ENCODE assay signal across 8 cellular contexts in genomic region chr16:66357523-66357928, GRCh38. TPM values are rescaled to one million over a fixed set of nuclear protein-coding genes. Genes with fewer than 3 reads are reported as not detected.
DNase-seq lines count a peak whose midpoint lies in the region; ATAC-seq, FAIRE-seq and TF ChIP-seq lines count a peak whose summit lies in the region.

No MANE protein-coding gene starts in this region.

- dilution Hi-C loops in endothelial cell of umbilical vein (cut with MboI; ENCODE audit: extremely low pct_ligation_motif_present, low sequenced_read_pairs), result no loop called here

- H3K36me3 Mint-ChIP-seq in activated T-cell treated with anti-CD3 and anti-CD28 coated beads, Interleukin-2, amount 50 U/mL, for 4 hours (ENCODE audit: insufficient read depth), result no peaks in the 10 kb centered on the region
- no peaks in the 10 kb centered on the region for H3K36me3 Mint-ChIP-seq in activated T-cell treated with anti-CD3 and anti-CD28 coated beads, Interleukin-2, amount 50 U/mL, for 24 hours (ENCODE audit: low read depth)

- no peak overlapping the region for H3K4me3 ChIP-seq in KMS-11 (IDR thresholded peaks at IDR 0.05; ENCODE audit: insufficient read depth, low read depth, low read length)
- H3K4me3 ChIP-seq in endothelial cell of umbilical vein (replicated peaks in 1 of 3; ENCODE audit: insufficient read depth in 1 of 3, low read depth in 1 of 3, low read length in 3 of 3), result no peak overlapping the region

- no peak overlapping the region for H3K4me3 Mint-ChIP-seq in activated T-cell treated with anti-CD3 and anti-CD28 coated beads, Interleukin-2, amount 50 U/mL, for 4 hours
- H3K4me3 Mint-ChIP-seq in activated T-cell treated with anti-CD3 and anti-CD28 coated beads, Interleukin-2, amount 50 U/mL, for 24 hours, result no peak overlapping the region

- H3K9ac ChIP-seq in KMS-11 (no peak overlapping the region), endothelial cell of umbilical vein (replicated peaks; ENCODE audit: extremely low read depth, insufficient read depth, low read length) (no peak overlapping the region)

- H3K27me3 Mint-ChIP-seq in activated T-cell treated with anti-CD3 and anti-CD28 coated beads, Interleukin-2, amount 50 U/mL, for 4 hours (ENCODE audit: low read depth), result peaks cover 35% of the 10 kb centered on the region
- peaks cover 82% of the 10 kb centered on the region for H3K27me3 Mint-ChIP-seq in activated T-cell treated with anti-CD3 and anti-CD28 coated beads, Interleukin-2, amount 50 U/mL, for 24 hours

- H3K36me3 ChIP-seq in KMS-11 (ENCODE audit: insufficient read depth) (no peaks in the 10 kb centered on the region), endothelial cell of umbilical vein (ENCODE audit: control insufficient read depth in 2 of 2, extremely low read depth in 1 of 2, insufficient read depth in 2 of 2, low read length in 2 of 2) (no peaks in the 10 kb centered on the region)

- POLR2A ChIA-PET in endothelial cell of umbilical vein (lab: Charles Lee), result interaction anchor here (0.9 to 3.4 kb wide), 3 partner anchors 9 to 18 kb away, joined by 3 to 53 read pairs (median 13); partner anchors contain the start of gene CDH5

- H3K27ac ChIP-seq in KMS-11 (no peak overlapping the region), endothelial cell of umbilical vein (ENCODE audit: insufficient read depth, low read depth, low read length) (peak overlapping the region; percentile 99)

- no TSS peak for BruUV-seq in endothelial cell of umbilical vein (replicated peaks; lab: Mats Ljungman, UMichigan)

- peak in 1 of 2 donors; percentile 47 for ATAC-seq in activated T-cell treated with anti-CD3 and anti-CD28 coated beads, Interleukin-2, amount 50 U/mL, for 4 hours
- no peak for ATAC-seq in GM21717 (IDR thresholded peaks at IDR 0.05; ENCODE audit: unreplicated experiment)
- ATAC-seq in GM18907 (IDR thresholded peaks at IDR 0.05; ENCODE audit: unreplicated experiment), result no peak

- TF ChIP-seq CTCF in KMS-11 (conservative IDR thresholded peaks at IDR 0.05; ENCODE audit: low read depth, low read length) (peak; percentile 89), endothelial cell of umbilical vein (IDR thresholded peaks at IDR 0.05; ENCODE audit: extremely low read depth in 1 of 2, insufficient read depth in 1 of 2, low read depth in 1 of 2, low read length in 2 of 2) (peak; percentile 74 to 84)

- H3K27me3 ChIP-seq in KMS-11 (ENCODE audit: insufficient read depth, low read depth) (peaks cover 11% of the 10 kb centered on the region; the same call in 1 of the 2 replicates), endothelial cell of umbilical vein (ENCODE audit: control insufficient read depth in 2 of 2, insufficient read depth in 2 of 2, low read length in 2 of 2) (no peaks in the 10 kb centered on the region)

- FAIRE-seq in endothelial cell of umbilical vein (lab: Jason Lieb, UNC), result peak; percentile 99

- H3K27ac Mint-ChIP-seq in activated T-cell treated with anti-CD3 and anti-CD28 coated beads, Interleukin-2, amount 50 U/mL, for 24 hours, result no peak overlapping the region

- CTCF ChIA-PET in endothelial cell of umbilical vein (lab: Charles Lee), result interaction anchor here (0.6 to 6.5 kb wide), 11 partner anchors 11 to 219 kb away, joined by 3 to 126 read pairs (median 4); partner anchors contain the start of gene CDH5

- no peaks in the 10 kb centered on the region for H3K9me3 ChIP-seq in endothelial cell of umbilical vein (replicated peaks; ENCODE audit: control insufficient read depth, insufficient read depth, low read length)

- intact Hi-C loops in endothelial cell of umbilical vein (cut with micrococcal nuclease), result loop anchor here (1.0 to 5.0 kb wide), 2 partner anchors 51 to 125 kb away; no protein-coding TSS in a partner anchor

- H3K79me2 ChIP-seq in KMS-11 (ENCODE audit: insufficient read depth, low read depth) (no peaks in the 10 kb centered on the region), endothelial cell of umbilical vein (ENCODE audit: control insufficient read depth, insufficient read depth, low read length) (peaks cover 3% of the 10 kb centered on the region)

- H3K4me1 ChIP-seq in KMS-11 (ENCODE audit: low read depth, poor library complexity, severe bottlenecking) (peaks cover 7% of the 10 kb centered on the region), endothelial cell of umbilical vein (ENCODE audit: control insufficient read depth, extremely low read depth, insufficient read depth, low read length) (peaks cover 51% of the 10 kb centered on the region)

- H2AFZ ChIP-seq in KMS-11 (ENCODE audit: low read depth) (no peak overlapping the region; the same call in 1 of the 2 replicates), endothelial cell of umbilical vein (ENCODE audit: low read depth, low read length) (no peak overlapping the region)

- no peak for TF ChIP-seq POLR2A in endothelial cell of umbilical vein (IDR thresholded peaks at IDR 0.05; ENCODE audit: low read depth, low read length)

- no peaks in the 10 kb centered on the region for H3K9me3 Mint-ChIP-seq in activated T-cell treated with anti-CD3 and anti-CD28 coated beads, Interleukin-2, amount 50 U/mL, for 4 hours
- H3K9me3 Mint-ChIP-seq in activated T-cell treated with anti-CD3 and anti-CD28 coated beads, Interleukin-2, amount 50 U/mL, for 24 hours, result no peaks in the 10 kb centered on the region

- no peaks in the 10 kb centered on the region for H3K9me1 ChIP-seq in endothelial cell of umbilical vein (replicated peaks; ENCODE audit: control insufficient read depth, extremely low read depth, insufficient read depth, low read length)

- H3K4me2 ChIP-seq in KMS-11 (no peak overlapping the region), endothelial cell of umbilical vein (ENCODE audit: insufficient read depth, low read length) (no peak overlapping the region)

- no peaks in the 10 kb centered on the region for H4K20me1 ChIP-seq in KMS-11 (ENCODE audit: insufficient read depth)
- H4K20me1 ChIP-seq in endothelial cell of umbilical vein (replicated peaks; ENCODE audit: control insufficient read depth, extremely low read depth, insufficient read depth, low read length), result no peaks in the 10 kb centered on the region

- peak; percentile 10 for DNase-seq in activated T-cell treated with anti-CD3 and anti-CD28 coated beads, Interleukin-2, amount 50 U/mL, for 4 hours
- no peak for DNase-seq in activated T-cell treated with anti-CD3 and anti-CD28 coated beads, Interleukin-2, amount 50 U/mL, for 24 hours
- DNase-seq in SK-N-DZ (ENCODE audit: low spot score) (peak; percentile 59), endothelial cell of umbilical vein (ENCODE audit: low read depth, low spot score) (peak; percentile 93), middle frontal gyrus (ENCODE audit: extremely low spot score, low spot score) (peak; percentile 54)

- H3K4me1 Mint-ChIP-seq in activated T-cell treated with anti-CD3 and anti-CD28 coated beads, Interleukin-2, amount 50 U/mL, for 4 hours (ENCODE audit: low read depth), result peaks cover 6% of the 10 kb centered on the region
- peaks cover 3% of the 10 kb centered on the region for H3K4me1 Mint-ChIP-seq in activated T-cell treated with anti-CD3 and anti-CD28 coated beads, Interleukin-2, amount 50 U/mL, for 24 hours (ENCODE audit: low read depth)

TF ChIP-seq in endothelial cell of umbilical vein, 7 proteins besides CTCF, POLR2A, EP300 and RAD21:
- no peak for TF ChIP-seq FOS (IDR thresholded peaks at IDR 0.05; ENCODE audit: borderline replicate concordance, insufficient read depth, low read length)
- no peak for TF ChIP-seq JUN (IDR thresholded peaks at IDR 0.05; ENCODE audit: borderline replicate concordance, insufficient read depth, insufficient read length, low read depth)
- no peak for TF ChIP-seq POLR2AphosphoS5 (IDR thresholded peaks at IDR 0.05; ENCODE audit: insufficient read depth, low read depth, low read length)
- peak; percentile 56 for TF ChIP-seq MAX (IDR thresholded peaks at IDR 0.05; ENCODE audit: insufficient read depth, insufficient read length)
TF ChIP-seq in endothelial cell of umbilical vein: peak in this region for 1.

RNA-seq across cellular contexts. Expression of gene CDH5, which starts 9.0 kb away (rescaled TPM):
- under 1 TPM in 1 of 3 donors, not detected in 2; 0.13 TPM for total RNA-seq in activated T-cell treated with anti-CD3 and anti-CD28 coated beads, Interleukin-2, amount 50 U/mL, for 4 hours
- not detected in 2 replicates for polyA plus RNA-seq in SK-N-DZ (2014; cell fraction: cytosol; rRNA removed)
- polyA plus RNA-seq in SK-N-DZ (2014; cell fraction: nucleus; rRNA removed), result not detected in 2 replicates
- 765 and 804 TPM in 2 replicates for total RNA-seq in endothelial cell of umbilical vein
- polyA plus RNA-seq in endothelial cell of umbilical vein, result 815 and 836 TPM in 2 replicates
- 612 and 674 TPM in 2 replicates for polyA plus RNA-seq in endothelial cell of umbilical vein (2011; cell fraction: cytosol; rRNA removed)
- 968 and 1,022 TPM in 2 replicates for polyA plus RNA-seq in endothelial cell of umbilical vein (2011; cell fraction: nucleus; rRNA removed)
- polyA plus RNA-seq in endothelial cell of umbilical vein (2012), result 660 and 706 TPM in 2 replicates
- 1,106 and 1,227 TPM in 2 replicates for polyA minus RNA-seq in endothelial cell of umbilical vein
- 1.3 TPM for polyA minus RNA-seq in endothelial cell of umbilical vein (2011; cell fraction: cytosol; rRNA and poly(A)+ RNA removed)
- 678 and 739 TPM in 2 replicates for polyA minus RNA-seq in endothelial cell of umbilical vein (2011; cell fraction: nucleus; rRNA and poly(A)+ RNA removed)

Comparison
In these comparisons a context has a peak if more than half of its experiments do, and no peak if none do; other contexts are left out.
1. RNA of gene CDH5, which starts 9.0 kb away (total RNA-seq): 765 to 804 TPM in endothelial cell of umbilical vein; 0.13 TPM in activated T-cell treated with anti-CD3 and anti-CD28 coated beads, Interleukin-2, amount 50 U/mL, for 4 hours; every median in the first group is over 100 times any median in the second.